Comparison of ENCODE assay signal across 10 cellular contexts in the genomic region with DNA sequence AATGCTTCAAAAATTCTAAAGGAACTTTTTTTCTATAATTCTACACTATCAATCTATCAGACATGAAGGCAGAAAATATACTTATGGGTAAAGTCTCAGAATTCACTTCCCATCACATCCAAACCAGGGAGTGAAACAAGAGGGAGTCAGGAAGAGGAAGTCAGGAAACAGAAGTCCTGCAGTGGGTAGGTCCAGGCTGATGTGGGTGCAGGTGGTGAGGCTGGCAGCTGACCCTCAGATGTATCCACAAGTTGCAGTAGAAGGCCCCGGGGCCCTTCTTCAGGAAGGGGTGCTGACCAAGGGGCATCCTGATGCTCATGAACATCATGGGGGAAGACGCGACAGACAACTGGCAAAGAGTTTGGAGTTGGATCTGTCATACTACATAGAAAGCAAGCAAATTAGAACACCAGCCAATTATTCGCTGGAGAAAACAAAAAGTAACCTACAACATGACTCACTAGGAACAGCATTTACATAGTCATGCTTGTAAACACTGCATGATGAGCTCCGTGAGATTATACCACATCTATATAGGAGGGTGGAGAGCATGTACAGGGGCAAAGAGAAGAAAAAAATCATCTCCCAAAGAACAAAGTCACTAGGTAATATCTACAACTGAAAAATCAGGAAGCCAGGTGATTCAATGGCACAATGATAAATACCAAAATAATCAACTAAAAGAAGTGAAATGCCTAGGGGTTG. TPM values are rescaled to one million over a fixed set of nuclear protein-coding genes. Genes with fewer than 3 reads are reported as not detected.
DNase-seq lines count a peak whose midpoint lies in the region; ATAC-seq, FAIRE-seq and TF ChIP-seq lines count a peak whose summit lies in the region.
"Had no signal": no experiment of that assay in that cellular context is flagged by ENCODE, and none has a peak within 500 bp of the region (broad histone marks: within the 10 kb centered on the region; RNA-seq: fewer than 3 reads in every experiment).

No MANE protein-coding gene starts in this region.

- no peak overlapping the region for H4K91ac ChIP-seq in mesenchymal stem cell (ENCODE audit: low read length)

- no peak overlapping the region for H4K8ac ChIP-seq in mesenchymal stem cell (ENCODE audit: low read length)

- peaks cover 6% of the 10 kb centered on the region for H3K4me1 ChIP-seq in astrocyte (ENCODE audit: insufficient read depth, low read length)
- H3K4me1 ChIP-seq in mesenchymal stem cell (ENCODE audit: control insufficient read depth, insufficient read depth, low read depth, low read length): peaks cover 15% of the 10 kb centered on the region
- H3K4me1 ChIP-seq: colonic mucosa had no signal

- intact Hi-C loops in CD4-positive, alpha-beta T cell (cut with DNase I, micrococcal nuclease): loop anchor here (2.0 to 10.0 kb wide), 5 partner anchors 25 to 865 kb away; a partner anchor contains a TSS
- intact Hi-C loops in Calu3 (cut with micrococcal nuclease; ENCODE audit: unreplicated experiment): no loop called here

- no peak for DNase-seq in CD4-positive, alpha-beta T cell
- peak; percentile 21 for DNase-seq in HPDE6-E6E7 (ENCODE audit: extremely low spot score)
- DNase-seq in astrocyte (ENCODE audit: low read depth): peak; percentile 21
- peak; percentile 67 for DNase-seq in mesenchymal stem cell
- no peak for DNase-seq in glutamatergic neuron
- DNase-seq in NCI-H2081 treated with DMSO at 0.1 percent for 48 hours (lab: John Stamatoyannopoulos, UW): no peak
- DNase-seq in Calu3: no peak
- DNase-seq: colonic mucosa had no signal

- H3K4me2 ChIP-seq in astrocyte (ENCODE audit: low read length) (no peak overlapping the region), mesenchymal stem cell (ENCODE audit: low read length, poor library complexity, severe bottlenecking) (no peak overlapping the region)

- no peak overlapping the region for H2BK12ac ChIP-seq in mesenchymal stem cell (ENCODE audit: low read length in 2 of 2)

- H2AFZ ChIP-seq in astrocyte (ENCODE audit: low read depth, low read length): no peak overlapping the region
- no peak overlapping the region for H2AFZ ChIP-seq in mesenchymal stem cell (ENCODE audit: low read depth, low read length)

- peak overlapping the region; percentile 78 for H3K27ac Mint-ChIP-seq in CD4-positive, alpha-beta T cell
- H3K27ac Mint-ChIP-seq in astrocyte (ENCODE audit: unreplicated experiment): no peak overlapping the region
- no peak overlapping the region for H3K27ac Mint-ChIP-seq in glutamatergic neuron (ENCODE audit: unreplicated experiment)
- H3K27ac Mint-ChIP-seq in Calu3 (ENCODE audit: unreplicated experiment): no peak overlapping the region

- H2AK5ac ChIP-seq in mesenchymal stem cell (ENCODE audit: low read length, severe bottlenecking): no peak overlapping the region

- ATAC-seq in CD4-positive, alpha-beta T cell (ENCODE audit: poor library complexity): no peak
- no peak for ATAC-seq in HG02623 (IDR thresholded peaks at IDR 0.05; ENCODE audit: unreplicated experiment)

- WGBS in mesenchymal stem cell: 80% methylated on average over 4 of the region's 5 CpGs

- H2BK15ac ChIP-seq in mesenchymal stem cell (ENCODE audit: low read depth, poor library complexity, severe bottlenecking): no peak overlapping the region

- FAIRE-seq in astrocyte (lab: Jason Lieb, UNC): no peak
- FAIRE-seq: G401.6 had no signal

- H3K27ac ChIP-seq in CD4-positive, alpha-beta T cell (ENCODE audit: low read depth, low read length): no peak overlapping the region
- no peak overlapping the region for H3K27ac ChIP-seq in astrocyte (ENCODE audit: low read depth, low read length)
- no peak overlapping the region for H3K27ac ChIP-seq in mesenchymal stem cell (ENCODE audit: low read length, poor library complexity, severe bottlenecking)
- H3K27ac ChIP-seq: colonic mucosa had no signal

- no peaks in the 10 kb centered on the region for H3K27me3 ChIP-seq in CD4-positive, alpha-beta T cell (ENCODE audit: control insufficient read depth, insufficient read depth, low read length)
- H3K27me3 ChIP-seq in astrocyte (ENCODE audit: insufficient read depth, low read length) (no peaks in the 10 kb centered on the region), mesenchymal stem cell (ENCODE audit: control insufficient read depth in 1 of 2, insufficient read depth in 1 of 2, low read length in 2 of 2) (no peaks in the 10 kb centered on the region)
- H3K27me3 ChIP-seq: colonic mucosa had no signal

- peaks cover 54% of the 10 kb centered on the region for H3K79me2 ChIP-seq in astrocyte (ENCODE audit: insufficient read depth, low read length)

- BruUV-seq in Calu3 (replicated peaks; lab: Mats Ljungman, UMichigan): no TSS peak

- CTCF ChIA-PET in CD4-positive, alpha-beta T cell (lab: Charles Lee): interaction anchor here (1.6 kb wide), 1 partner anchor 26 kb away, joined by 3 read pairs; no protein-coding TSS in a partner anchor
- CTCF ChIA-PET in Calu3 (lab: Charles Lee): no interaction called here

- POLR2A ChIA-PET in CD4-positive, alpha-beta T cell (lab: Charles Lee): interaction anchor here (0.7 to 3.6 kb wide), 2 partner anchors 8 to 29 kb away, joined by 3 to 14 read pairs; no protein-coding TSS in a partner anchor

- H3K27me3 Mint-ChIP-seq in CD4-positive, alpha-beta T cell: no peaks in the 10 kb centered on the region
- H3K27me3 Mint-ChIP-seq in astrocyte (ENCODE audit: low read depth, unreplicated experiment): peaks cover under 1% of the 10 kb centered on the region
- H3K27me3 Mint-ChIP-seq in glutamatergic neuron (ENCODE audit: unreplicated experiment): peaks cover 6% of the 10 kb centered on the region
- no peaks in the 10 kb centered on the region for H3K27me3 Mint-ChIP-seq in Calu3 (ENCODE audit: unreplicated experiment)

- peaks cover 33% of the 10 kb centered on the region for H3K36me3 Mint-ChIP-seq in CD4-positive, alpha-beta T cell (ENCODE audit: low read depth)
- H3K36me3 Mint-ChIP-seq in astrocyte (ENCODE audit: low read depth, unreplicated experiment) (no peaks in the 10 kb centered on the region), glutamatergic neuron (ENCODE audit: unreplicated experiment) (peaks cover 4% of the 10 kb centered on the region), Calu3 (ENCODE audit: insufficient read depth, unreplicated experiment) (peaks cover 25% of the 10 kb centered on the region)

- H3K4me1 Mint-ChIP-seq in CD4-positive, alpha-beta T cell (ENCODE audit: low read depth): peaks cover 83% of the 10 kb centered on the region
- H3K4me1 Mint-ChIP-seq in astrocyte (ENCODE audit: low read depth, unreplicated experiment) (peaks cover 13% of the 10 kb centered on the region), glutamatergic neuron (ENCODE audit: low read depth, unreplicated experiment) (peaks cover 26% of the 10 kb centered on the region), Calu3 (ENCODE audit: low read depth, unreplicated experiment) (peaks cover 40% of the 10 kb centered on the region)

- no peak overlapping the region for H3K18ac ChIP-seq in mesenchymal stem cell (ENCODE audit: low read depth in 1 of 2, low read length in 2 of 2)

- peak overlapping the region; percentile 60 for H3K4me3 Mint-ChIP-seq in CD4-positive, alpha-beta T cell
- H3K4me3 Mint-ChIP-seq in astrocyte (ENCODE audit: unreplicated experiment): no peak overlapping the region
- no peak overlapping the region for H3K4me3 Mint-ChIP-seq in glutamatergic neuron (ENCODE audit: unreplicated experiment)
- no peak overlapping the region for H3K4me3 Mint-ChIP-seq in Calu3 (ENCODE audit: low read depth, unreplicated experiment)

- H3K9ac ChIP-seq in astrocyte (ENCODE audit: low read length) (no peak overlapping the region), mesenchymal stem cell (ENCODE audit: low read length) (no peak overlapping the region)

- no peaks in the 10 kb centered on the region for H3K9me3 ChIP-seq in CD4-positive, alpha-beta T cell (ENCODE audit: control insufficient read depth, low read length)
- H3K9me3 ChIP-seq in astrocyte (ENCODE audit: insufficient read depth, low read depth, low read length) (no peaks in the 10 kb centered on the region), mesenchymal stem cell (ENCODE audit: control insufficient read depth, low read length) (no peaks in the 10 kb centered on the region)
- H3K9me3 ChIP-seq: colonic mucosa had no signal

- no peaks in the 10 kb centered on the region for H3K36me3 ChIP-seq in astrocyte (ENCODE audit: insufficient read depth, low read length)
- no peaks in the 10 kb centered on the region for H3K36me3 ChIP-seq in mesenchymal stem cell (ENCODE audit: control insufficient read depth in 1 of 2, insufficient read depth in 2 of 2, low read depth in 1 of 2, low read length in 2 of 2)
- H3K36me3 ChIP-seq: colonic mucosa had no signal

- peak overlapping the region in 1 of 2 experiments; percentile 9 for H3K4ac ChIP-seq in mesenchymal stem cell (ENCODE audit: low read depth in 1 of 2, low read length in 2 of 2)

- H3K9me3 Mint-ChIP-seq in CD4-positive, alpha-beta T cell: no peaks in the 10 kb centered on the region
- no peaks in the 10 kb centered on the region for H3K9me3 Mint-ChIP-seq in astrocyte (ENCODE audit: unreplicated experiment)
- peaks cover 3% of the 10 kb centered on the region for H3K9me3 Mint-ChIP-seq in glutamatergic neuron (ENCODE audit: unreplicated experiment)
- H3K9me3 Mint-ChIP-seq in Calu3 (ENCODE audit: low read depth, unreplicated experiment): no peaks in the 10 kb centered on the region

- H3K4me3 ChIP-seq in astrocyte (ENCODE audit: insufficient read depth, low read depth, low read length) (no peak overlapping the region), mesenchymal stem cell (ENCODE audit: insufficient read depth in 1 of 2, low read depth in 1 of 2, low read length in 2 of 2) (no peak overlapping the region)
- H3K4me3 ChIP-seq: colonic mucosa had no signal

- peaks cover 51% of the 10 kb centered on the region for H4K20me1 ChIP-seq in astrocyte (ENCODE audit: insufficient read depth, low read length)

- peaks cover 8% of the 10 kb centered on the region for H3K79me1 ChIP-seq in mesenchymal stem cell (replicated peaks; ENCODE audit: low read length, poor library complexity, severe bottlenecking)

- no peak overlapping the region for H3K23ac ChIP-seq in mesenchymal stem cell (ENCODE audit: low read length in 2 of 2)

- no peak overlapping the region for H2BK120ac ChIP-seq in mesenchymal stem cell (ENCODE audit: low read depth, low read length)

- no peak for TF ChIP-seq CTCF in CD4-positive, alpha-beta T cell (IDR thresholded peaks at IDR 0.05)
- TF ChIP-seq CTCF in astrocyte (IDR thresholded peaks at IDR 0.05; ENCODE audit: insufficient read depth, low read depth, low read length) (no peak), glutamatergic neuron (IDR thresholded peaks at IDR 0.05; ENCODE audit: partially characterized antibody, unreplicated experiment) (no peak), Calu3 (IDR thresholded peaks at IDR 0.05; ENCODE audit: unreplicated experiment) (no peak)

- H2BK5ac ChIP-seq in mesenchymal stem cell (ENCODE audit: low read depth, low read length, poor library complexity, severe bottlenecking): no peak overlapping the region

- peak overlapping the region in 1 of 2 experiments; percentile 35 for H3K14ac ChIP-seq in mesenchymal stem cell (ENCODE audit: low read length in 2 of 2)

RNA-seq across cellular contexts. Expression of a gene that starts 4.2 kb away (rescaled TPM):
- total RNA-seq in CD4-positive, alpha-beta T cell: 10 to 100 TPM; 59.3 to 67.1 TPM
- total RNA-seq in astrocyte: 43.1 and 49.2 TPM in 2 replicates
- 57.9 TPM for polyA plus RNA-seq in mesenchymal stem cell (2013, experiment 1 of 2)
- 58.4 TPM for polyA plus RNA-seq in mesenchymal stem cell (2013, experiment 2 of 2)
- total RNA-seq in glutamatergic neuron (ENCODE audit: unreplicated experiment): 68.3 TPM
- total RNA-seq in Calu3 (2022): 71.1 and 87.7 TPM in 2 replicates

Comparison
In these comparisons a context has a peak if more than half of its experiments do, and no peak if none do; other contexts are left out.
1. DNase-seq: peak in HPDE6-E6E7 (single experiment), astrocyte (single experiment) and mesenchymal stem cell (single experiment); none in CD4-positive, alpha-beta T cell (0 of 10), glutamatergic neuron (single experiment), NCI-H2081 treated with DMSO at 0.1 percent for 48 hours (single experiment) and Calu3 (single experiment).